In the genomic region with DNA sequence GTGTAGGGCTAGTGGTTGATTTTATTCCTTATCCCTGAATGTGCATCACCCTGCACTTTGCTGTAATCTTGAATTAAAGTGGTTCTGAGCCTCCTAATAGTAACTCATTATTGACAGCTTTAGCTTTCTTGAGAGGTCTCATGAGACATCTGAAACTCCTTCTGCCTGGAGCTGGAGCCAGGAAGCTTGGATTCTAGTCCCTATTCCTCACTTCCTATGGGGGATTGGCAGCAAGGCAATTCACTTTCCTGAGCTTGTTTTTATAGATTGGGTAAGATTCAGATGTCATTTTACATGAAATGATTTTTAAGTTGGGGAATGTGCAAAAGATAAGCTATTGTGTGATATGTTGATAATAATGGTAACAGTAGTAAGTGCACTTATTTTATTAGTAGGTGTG, we compare ENCODE assay signal across 29 cellular contexts. TPM values are rescaled to one million over a fixed set of nuclear protein-coding genes. Genes with fewer than 3 reads are reported as not detected.
"Had no signal": no experiment of that assay in that cellular context is flagged by ENCODE, and none has a peak within 500 bp of the region (broad histone marks: within the 10 kb centered on the region; RNA-seq: fewer than 3 reads in every experiment).

No MANE protein-coding gene starts in this region.

- H3K4me1 ChIP-seq: prostate gland, sigmoid colon, tibial nerve, upper lobe of left lung, vagina had no signal

- H3K27ac ChIP-seq: ovary, prostate gland, right lobe of liver, sigmoid colon, stomach, thoracic aorta, thyroid gland, tibial nerve, upper lobe of left lung, vagina had no signal

- H3K36me3 ChIP-seq: ovary, prostate gland, right lobe of liver, sigmoid colon, stomach, thoracic aorta, thyroid gland, tibial nerve, upper lobe of left lung, vagina had no signal

- H3K9me3 ChIP-seq: ovary, prostate gland, right lobe of liver, sigmoid colon, stomach, thoracic aorta, thyroid gland, tibial nerve, upper lobe of left lung, vagina had no signal

- H3K4me3 ChIP-seq: ovary, prostate gland, right lobe of liver, sigmoid colon, stomach, thoracic aorta, thyroid gland, tibial nerve, upper lobe of left lung, vagina had no signal

- ATAC-seq: naive thymus-derived CD4-positive, alpha-beta T cell; natural killer cell; right cardiac atrium; right lobe of liver; stimulated activated effector memory CD8-positive, alpha-beta T cell treated with anti-CD3 and anti-CD28 coated beads, Interleukin-12 subunit alpha, Interleukin-12 subunit beta, amount 100 ng/mL, for 72 hours; stimulated activated naive B cell treated with anti-CD40 and anti-IgM and Interleukin-4, amounts not matched to agents 10 μg/mL and 1 μg/mL and 100 μg/mL, for 72 hours had no signal

- DNase-seq: naive thymus-derived CD4-positive, alpha-beta T cell; natural killer cell; occipital lobe; ovary; right cardiac atrium; right lobe of liver; sigmoid colon; small intestine; stimulated activated CD4-positive, alpha-beta T cell treated with anti-CD3 and anti-CD28 coated beads, Interleukin-15, amount 100 ng/mL, for 24 hours; stimulated activated CD4-positive, alpha-beta T cell treated with anti-CD3 and anti-CD28 coated beads, Interleukin-2, amount 100 ng/mL, for 24 hours; stimulated activated CD4-positive, alpha-beta T cell treated with anti-CD3 and anti-CD28 coated beads, Interleukin-2, amount 100 ng/mL, for 48 hours; stimulated activated CD4-positive, alpha-beta T cell treated with anti-CD3 and anti-CD28 coated beads, Interleukin-4, amount 100 ng/mL, for 24 hours; stimulated activated naive B cell treated with anti-CD40 and anti-IgM and Interleukin-4, amounts not matched to agents 10 μg/mL and 1 μg/mL and 100 μg/mL, for 72 hours; stimulated activated naive CD4-positive, alpha-beta T cell treated with Interleukin-2 at 50 U/mL for 16 hours; stomach; thyroid gland; trophoblast cell; upper lobe of left lung had no signal

- H3K27me3 ChIP-seq: ovary, right lobe of liver, sigmoid colon, stomach, thyroid gland, tibial nerve, upper lobe of left lung, vagina had no signal

RNA-seq across cellular contexts. Expression of a gene that starts 17.1 kb away (rescaled TPM):
- total RNA-seq: naive thymus-derived CD4-positive, alpha-beta T cell; natural killer cell; osteoblast; posterior vena cava; renal cortical epithelial cell; skeletal muscle tissue; subcutaneous adipose tissue; thoracic aorta; upper lobe of left lung; ureter; vagina had no signal
- polyA plus RNA-seq: naive thymus-derived CD4-positive, alpha-beta T cell; sigmoid colon had no signal
